In the genomic region with DNA sequence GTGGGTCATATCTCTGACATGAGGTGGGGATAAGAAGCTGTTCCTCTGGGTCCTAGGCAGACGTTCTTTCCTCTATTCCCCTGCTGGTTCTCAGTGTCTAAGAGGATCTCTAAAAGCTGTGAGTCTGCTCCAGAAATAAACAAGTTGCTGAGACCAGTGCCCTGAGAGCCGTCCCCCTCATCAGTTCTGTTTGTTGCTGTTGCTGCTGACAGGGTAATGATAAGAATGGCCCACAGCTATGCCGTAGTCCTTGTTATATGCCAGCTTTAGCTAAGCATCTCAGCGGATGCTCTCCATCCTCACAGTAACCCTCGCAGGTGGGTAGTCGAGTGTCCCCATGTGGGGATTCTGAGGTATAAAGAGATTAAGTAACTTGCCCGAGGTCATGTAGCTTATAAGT, we compare ENCODE assay signal across 23 cellular contexts. TPM values are rescaled to one million over a fixed set of nuclear protein-coding genes. Genes with fewer than 3 reads are reported as not detected.
DNase-seq lines count a peak whose midpoint lies in the region; ATAC-seq, FAIRE-seq and TF ChIP-seq lines count a peak whose summit lies in the region.
"Had no signal": no experiment of that assay in that cellular context is flagged by ENCODE, and none has a peak within 500 bp of the region (broad histone marks: within the 10 kb centered on the region; RNA-seq: fewer than 3 reads in every experiment).

No MANE protein-coding gene starts in this region.

- no peak overlapping the region for H3K9ac ChIP-seq in BLaER1 treated with 17β-estradiol and CSF1 and Interleukin-3, amounts not matched to agents 10 nM and 100 nM
- H3K9ac ChIP-seq in K562 (ENCODE audit: insufficient read depth in 1 of 2, low read depth in 2 of 2, low read length in 2 of 2), result no peak overlapping the region

- no peak overlapping the region for H3K27ac Mint-ChIP-seq in activated naive CD4-positive, alpha-beta T cell treated with anti-CD3 and anti-CD28 coated beads, Interleukin-2, amount 50 U/mL, for 72 hours

- no peak for TF ChIP-seq POLR2A in K562 (conservative IDR thresholded peaks at IDR 0.05)

- no TSS peak for BruUV-seq in K562 (replicated peaks; lab: Mats Ljungman, UMichigan)

- no peak overlapping the region for H2AFZ ChIP-seq in K562 (ENCODE audit: low read depth, low read length)

- no peak for TF ChIP-seq RAD21 in K562 (CRISPR knock-in tag; conservative IDR thresholded peaks at IDR 0.05 in 1 of 2, IDR thresholded peaks at IDR 0.05 in 1 of 2)

- H3K27ac ChIP-seq in BLaER1 treated with 17β-estradiol and CSF1 and Interleukin-3, amounts not matched to agents 10 nM and 100 nM, result no peak overlapping the region
- H3K27ac ChIP-seq in K562 (ENCODE audit: extremely low read depth, low read depth, low read length), result no peak overlapping the region
- H3K27ac ChIP-seq: A549, RWPE1, SK-N-MC had no signal

- no peaks in the 10 kb centered on the region for H3K9me1 ChIP-seq in K562 (ENCODE audit: control insufficient read depth, insufficient read depth, low read length)

- 77% methylated on average over 7 of the region's 7 CpGs for WGBS in K562 (ENCODE audit: insufficient coverage, low coverage, missing lambda C conversion rate)

- DNase-seq in K562 (ENCODE audit: extremely low read depth in 1 of 4, low spot score in 3 of 4), result no peak
- DNase-seq in left cardiac atrium, result no peak
- DNase-seq in posterior vena cava (ENCODE audit: low spot score), result peak; percentile 26
- no peak for DNase-seq in AG08396 (ENCODE audit: low spot score)
- no peak for DNase-seq in activated naive CD4-positive, alpha-beta T cell treated with anti-CD3 and anti-CD28 coated beads, Interleukin-2, amount 50 U/mL, for 72 hours (ENCODE audit: low spot score in 2 of 2)
- no peak for DNase-seq in central memory CD4-positive, alpha-beta T cell
- DNase-seq: DMS153, DND-41, HCEC 1CT, KG1, MG63, NCI-H2029, NCI-H446 treated with DMSO at 0.1 percent for 48 hours, NCI-H526, SIG-M5 had no signal

- peaks cover 68 to 99% (median 97%) of the 10 kb centered on the region in 11 experiments for H3K36me3 ChIP-seq in BLaER1 treated with 17β-estradiol and CSF1 and Interleukin-3, amounts not matched to agents 10 nM and 100 nM
- peaks cover 89% of the 10 kb centered on the region for H3K36me3 ChIP-seq in K562 (ENCODE audit: control insufficient read depth, insufficient read depth, low read length)

- H3K27me3 ChIP-seq in BLaER1 treated with 17β-estradiol and CSF1 and Interleukin-3, amounts not matched to agents 10 nM and 100 nM, result no peaks in the 10 kb centered on the region
- no peaks in the 10 kb centered on the region for H3K27me3 ChIP-seq in K562 (ENCODE audit: control insufficient read depth in 2 of 2, insufficient read depth in 2 of 2, low read length in 2 of 2)
- H3K27me3 ChIP-seq: MG63 had no signal

- no peaks in the 10 kb centered on the region for H3K36me3 Mint-ChIP-seq in activated naive CD4-positive, alpha-beta T cell treated with anti-CD3 and anti-CD28 coated beads, Interleukin-2, amount 50 U/mL, for 72 hours

- H4K20me1 ChIP-seq in BLaER1 treated with 17β-estradiol and CSF1 and Interleukin-3, amounts not matched to agents 10 nM and 100 nM, result peaks cover 0 to 99% (median 39%) of the 10 kb centered on the region in 11 experiments; a peak in 15 of 22 replicates
- H4K20me1 ChIP-seq in K562 (replicated peaks; ENCODE audit: control insufficient read depth, insufficient read depth, low read length), result no peaks in the 10 kb centered on the region

- H3K9me3 Mint-ChIP-seq in activated naive CD4-positive, alpha-beta T cell treated with anti-CD3 and anti-CD28 coated beads, Interleukin-2, amount 50 U/mL, for 72 hours, result no peaks in the 10 kb centered on the region

- CTCF ChIA-PET in K562 (lab: Yijun Ruan, JAX; ENCODE audit: low intra/inter-chr PET ratio), result no interaction called here

- H3K4me1 ChIP-seq in BLaER1 treated with 17β-estradiol and CSF1 and Interleukin-3, amounts not matched to agents 10 nM and 100 nM, result peaks cover 17 to 32% (median 20%) of the 10 kb centered on the region in 10 experiments
- H3K4me1 ChIP-seq in K562 (replicated peaks in 1 of 2; ENCODE audit: control insufficient read depth in 2 of 2, insufficient read depth in 2 of 2, low read length in 2 of 2), result peaks cover 0 to 2% of the 10 kb centered on the region in 2 experiments; a peak in 1 of 5 replicates
- H3K4me1 ChIP-seq: A549 had no signal

- no peak for TF ChIP-seq CTCF in K562 (IDR thresholded peaks at IDR 0.05 in 2 of 3, conservative IDR thresholded peaks at IDR 0.05 in 1 of 3; ENCODE audit: insufficient read depth in 2 of 3, low read depth in 1 of 3, low read length in 3 of 3)

- peak overlapping the region in 7 of 11 experiments; percentile 14 to 49 (median 30); a peak in 11 of 22 replicates for H3K4me2 ChIP-seq in BLaER1 treated with 17β-estradiol and CSF1 and Interleukin-3, amounts not matched to agents 10 nM and 100 nM
- no peak overlapping the region for H3K4me2 ChIP-seq in K562 (ENCODE audit: insufficient read depth, low read length)
- H3K4me2 ChIP-seq: A549 had no signal

- in situ Hi-C loops in K562 (cut with MboI), result no loop called here

- peak; percentile 26 for FAIRE-seq in K562 (lab: Jason Lieb, UNC)
- FAIRE-seq: A549, GM12892, GM19239, H1 had no signal

- H3K4me3 ChIP-seq in BLaER1 treated with 17β-estradiol and CSF1 and Interleukin-3, amounts not matched to agents 10 nM and 100 nM, result no peak overlapping the region
- H3K4me3 ChIP-seq in K562, result no peak overlapping the region
- H3K4me3 ChIP-seq: A549, MG63, SK-N-MC had no signal

- no peaks in the 10 kb centered on the region for H3K9me3 ChIP-seq in BLaER1 treated with 17β-estradiol and CSF1 and Interleukin-3, amounts not matched to agents 10 nM and 100 nM (replicated peaks in 1 of 11)
- no peaks in the 10 kb centered on the region for H3K9me3 ChIP-seq in K562 (replicated peaks; ENCODE audit: control insufficient read depth, insufficient read depth, low read depth, low read length)
- H3K9me3 ChIP-seq: A549, MG63 had no signal

- POLR2A ChIA-PET in K562 (lab: Yijun Ruan, JAX), result interaction anchor here (0.6 to 1.1 kb wide), 4 partner anchors 9 to 148 kb away, joined by 3 to 4 read pairs (median 3); no protein-coding TSS in a partner anchor

- H3K79me2 ChIP-seq in K562 (ENCODE audit: control insufficient read depth, insufficient read depth, low read length), result no peaks in the 10 kb centered on the region; the same call in 2 of the 3 replicates

- TF ChIP-seq EP300 in K562 (IDR thresholded peaks at IDR 0.05; ENCODE audit: low read length), result no peak

- ATAC-seq in K562, result no peak
- ATAC-seq in left cardiac atrium, result peak; percentile 35 to 53
- no peak for ATAC-seq in activated naive CD4-positive, alpha-beta T cell treated with anti-CD3 and anti-CD28 coated beads, Interleukin-2, amount 50 U/mL, for 72 hours
- ATAC-seq: A549, Panc1 had no signal

- intact Hi-C loops in K562 (cut with micrococcal nuclease), result loop anchor here (10.0 kb wide), 1 partner anchor 351 kb away; no protein-coding TSS in a partner anchor
- intact Hi-C loops in left cardiac atrium (cut with DNase I), result loop anchor here in 1 of 2 donors (10.0 kb wide), 1 partner anchor 141 kb away; no protein-coding TSS in a partner anchor
- intact Hi-C loops in posterior vena cava (cut with DNase I), result no loop called here

TF ChIP-seq in K562, 482 proteins besides CTCF, POLR2A, EP300 and RAD21 (continues in another document):
- no peak for TF ChIP-seq ZNF239 (CRISPR knock-in tag; IDR thresholded peaks at IDR 0.05)
- TF ChIP-seq ZNF224 (CRISPR knock-in tag; IDR thresholded peaks at IDR 0.05), result no peak
- TF ChIP-seq, protein P1, sequence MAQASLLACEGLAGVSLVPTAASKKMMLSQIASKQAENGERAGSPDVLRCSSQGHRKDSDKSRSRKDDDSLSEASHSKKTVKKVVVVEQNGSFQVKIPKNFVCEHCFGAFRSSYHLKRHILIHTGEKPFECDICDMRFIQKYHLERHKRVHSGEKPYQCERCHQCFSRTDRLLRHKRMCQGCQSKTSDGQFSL (CRISPR knock-in tag; IDR thresholded peaks at IDR 0.05), result no peak
- TF ChIP-seq, protein P1 (tag; IDR thresholded peaks at IDR 0.05), result no peak

RNA-seq across cellular contexts. Expression of a gene that starts 23.5 kb away (rescaled TPM):
- total RNA-seq in K562 (2011; cell fraction: chromatin; rRNA removed; ENCODE audit: low replicate concordance), result 0.23 TPM in 1 of 2 replicates, not detected in the other
- total RNA-seq in K562 (2011; cell fraction: nucleolus; rRNA removed), result not detected in 2 replicates
- 0.15 TPM in 1 of 2 replicates, not detected in the other for total RNA-seq in K562 (2011; cell fraction: nucleoplasm; rRNA removed)
- total RNA-seq in K562 (2014; rRNA removed) (not detected in 2 replicates), K562 (2014; rRNA removed; fragmentation: Illumina TruSeq; extraction: Trizol) (not detected in 2 replicates), K562 (2015; rRNA removed; fragmentation: Illumina TruSeq; extraction: Trizol) (not detected in 2 replicates), K562 (2021) (0.20 and 0.36 TPM in 2 replicates), left cardiac atrium (1 to 10 TPM; 1.5 to 2.9 TPM), posterior vena cava (1 to 10 TPM; 4.9 to 6.0 TPM)
- polyA plus RNA-seq in K562 (2011; rRNA removed) (0.01 and 0.08 TPM in 2 replicates), K562 (2014; fragmentation: Illumina TruSeq; extraction: Trizol) (not detected in 2 replicates), K562 (2014; fragmentation: Nextera tagmentation; extraction: Ambion mirVana) (not detected), K562 (2014; rRNA removed) (not detected in 2 replicates)
- 0.01 and 0.13 TPM in 2 replicates for polyA plus RNA-seq in K562 (2011; cell fraction: cytosol; rRNA removed)
- 0.14 TPM in 1 of 2 replicates, not detected in the other for polyA plus RNA-seq in K562 (2011; cell fraction: nucleus; rRNA removed)
- polyA plus RNA-seq in K562 (2012), result 0.04 and 0.15 TPM in 2 replicates
- polyA minus RNA-seq in K562 (2011; rRNA and poly(A)+ RNA removed), result not detected in 2 replicates
- not detected in 2 replicates for polyA minus RNA-seq in K562 (2011; cell fraction: cytosol; rRNA and poly(A)+ RNA removed)
- 0.27 TPM in 1 of 2 replicates, not detected in the other for polyA minus RNA-seq in K562 (2011; cell fraction: nucleus; rRNA and poly(A)+ RNA removed)
- under 1 TPM in 1 of 2 donors, not detected in 1; 0.10 TPM for total RNA-seq in activated naive CD4-positive, alpha-beta T cell treated with anti-CD3 and anti-CD28 coated beads, Interleukin-2, amount 50 U/mL, for 72 hours

Comparison
In these comparisons a context has a peak if more than half of its experiments do, and no peak if none do; other contexts are left out.
1. ATAC-seq: peak in left cardiac atrium (2 of 2); none in K562 (single experiment) and activated naive CD4-positive, alpha-beta T cell treated with anti-CD3 and anti-CD28 coated beads, Interleukin-2, amount 50 U/mL, for 72 hours (0 of 2).